ENCODE assay signal across 10 cellular contexts in genomic region chr12:104565606-104566243, GRCh38.
DNase-seq lines count a peak whose midpoint lies in the region; TF ChIP-seq lines count a peak whose summit lies in the region.
"Had no signal": no experiment of that assay in that cellular context is flagged by ENCODE, and none has a peak within 500 bp of the region (broad histone marks: within the 10 kb centered on the region; RNA-seq: fewer than 3 reads in every experiment).

No MANE protein-coding gene starts in this region.

- no peak overlapping the region for H3K4me3 Mint-ChIP-seq in endothelial cell (ENCODE audit: unreplicated experiment)

- H3K4me1 ChIP-seq in DOHH2 (ENCODE audit: control insufficient read depth, low read length) (peaks cover 52% of the 10 kb centered on the region), adipocyte (ENCODE audit: control insufficient read depth, insufficient read depth, low read length) (peaks cover 12% of the 10 kb centered on the region)

- no peaks in the 10 kb centered on the region for H3K27me3 Mint-ChIP-seq in endothelial cell (ENCODE audit: unreplicated experiment)

- peak overlapping the region; percentile 20 for H3K9ac ChIP-seq in adipocyte (ENCODE audit: low read length)

- H3K4me2 ChIP-seq in DOHH2 (ENCODE audit: low read length): 0 out of 2 replicates have a peak overlapping the region, but pooled peaks have one; percentile 32
- H3K4me2 ChIP-seq: smooth muscle cell had no signal

- H3K9me3 ChIP-seq in DOHH2 (ENCODE audit: control insufficient read depth, insufficient read depth, low read length): peaks cover 9% of the 10 kb centered on the region; the same call in 1 of the 2 replicates
- no peaks in the 10 kb centered on the region for H3K9me3 ChIP-seq in adipocyte (ENCODE audit: control insufficient read depth, low read length)

- no peak overlapping the region for H3K4me3 ChIP-seq in AG10803 (ENCODE audit: low read length)
- no peak overlapping the region for H3K4me3 ChIP-seq in DOHH2 (ENCODE audit: low read length)
- no peak overlapping the region for H3K4me3 ChIP-seq in adipocyte (ENCODE audit: low read length)
- H3K4me3 ChIP-seq: smooth muscle cell had no signal

- H3K79me2 ChIP-seq in DOHH2 (ENCODE audit: control insufficient read depth, low read length): peaks cover 2% of the 10 kb centered on the region; the same call in 1 of the 2 replicates

- no peaks in the 10 kb centered on the region for H3K27me3 ChIP-seq in DOHH2 (ENCODE audit: control insufficient read depth, low read length)
- H3K27me3 ChIP-seq in adipocyte (replicated peaks; ENCODE audit: control insufficient read depth, insufficient read depth, low read length): no peaks in the 10 kb centered on the region
- H3K27me3 ChIP-seq in layer of hippocampus (ENCODE audit: control insufficient read depth, insufficient read depth, low read length): no peaks in the 10 kb centered on the region

- H3K27ac ChIP-seq in DOHH2 (ENCODE audit: low read depth, low read length): no peak overlapping the region
- H3K27ac ChIP-seq in layer of hippocampus (ENCODE audit: low read depth, low read length): peak overlapping the region; percentile 42

- no peaks in the 10 kb centered on the region for H3K36me3 ChIP-seq in DOHH2 (ENCODE audit: control insufficient read depth, low read length)
- H3K36me3 ChIP-seq in adipocyte (ENCODE audit: control insufficient read depth, insufficient read depth, low read length, severe bottlenecking): no peaks in the 10 kb centered on the region

- TF ChIP-seq CTCF in AG10803 (conservative IDR thresholded peaks at IDR 0.05; ENCODE audit: low read length): no peak
- TF ChIP-seq CTCF in DOHH2 (IDR thresholded peaks at IDR 0.05; ENCODE audit: low read depth, low read length, poor library complexity, severe bottlenecking): no peak
- no peak for TF ChIP-seq CTCF in endothelial cell (IDR thresholded peaks at IDR 0.05; ENCODE audit: unreplicated experiment)

- peaks cover 10% of the 10 kb centered on the region for H3K4me1 Mint-ChIP-seq in endothelial cell (ENCODE audit: unreplicated experiment)

- H3K9me3 Mint-ChIP-seq in endothelial cell (ENCODE audit: unreplicated experiment): peaks cover 4% of the 10 kb centered on the region

- H3K27ac Mint-ChIP-seq in endothelial cell (ENCODE audit: unreplicated experiment): no peak overlapping the region

- DNase-seq in AG10803 (ENCODE audit: low read depth): peak; percentile 78
- peak; percentile 45 for DNase-seq in adipocyte (ENCODE audit: low read depth)
- DNase-seq in NCI-H1092 treated with DMSO at 0.1 percent for 48 hours (lab: John Stamatoyannopoulos, UW): no peak
- DNase-seq in occipital lobe (lab: John Stamatoyannopoulos, UW): no peak
- no peak for DNase-seq in SKM-1 (lab: John Stamatoyannopoulos, UW; ENCODE audit: unreplicated experiment)
- DNase-seq in endothelial cell (ENCODE audit: low spot score): no peak
- DNase-seq: NCI-H146 had no signal

- H3K9me2 ChIP-seq in DOHH2 (replicated peaks; ENCODE audit: control insufficient read depth, low read length): no peaks in the 10 kb centered on the region

- peaks cover 3% of the 10 kb centered on the region for H3K36me3 Mint-ChIP-seq in endothelial cell (ENCODE audit: low read depth, unreplicated experiment)

- peaks cover 12% of the 10 kb centered on the region for H3F3A ChIP-seq in DOHH2 (ENCODE audit: control insufficient read depth, insufficient read depth)

- H4K20me1 ChIP-seq in DOHH2 (ENCODE audit: control insufficient read depth, insufficient read depth, low read depth, low read length): no peaks in the 10 kb centered on the region

Comparison
In these comparisons a context has a peak if more than half of its experiments do, and no peak if none do; other contexts are left out.
1. DNase-seq: peak in AG10803 (single experiment) and adipocyte (single experiment); none in NCI-H1092 treated with DMSO at 0.1 percent for 48 hours (single experiment), occipital lobe (single experiment), SKM-1 (single experiment) and endothelial cell (single experiment).